Comparison of ENCODE assay signal across 1 cellular context in genomic region chr6:139452176-139452876, GRCh38.
TF ChIP-seq lines count a peak whose summit lies in the region.

No MANE protein-coding gene starts in this region.

TF ChIP-seq in H1, 55 proteins besides CTCF, POLR2A, EP300 and RAD21 (continued from another document):
- TF ChIP-seq, protein P1, sequence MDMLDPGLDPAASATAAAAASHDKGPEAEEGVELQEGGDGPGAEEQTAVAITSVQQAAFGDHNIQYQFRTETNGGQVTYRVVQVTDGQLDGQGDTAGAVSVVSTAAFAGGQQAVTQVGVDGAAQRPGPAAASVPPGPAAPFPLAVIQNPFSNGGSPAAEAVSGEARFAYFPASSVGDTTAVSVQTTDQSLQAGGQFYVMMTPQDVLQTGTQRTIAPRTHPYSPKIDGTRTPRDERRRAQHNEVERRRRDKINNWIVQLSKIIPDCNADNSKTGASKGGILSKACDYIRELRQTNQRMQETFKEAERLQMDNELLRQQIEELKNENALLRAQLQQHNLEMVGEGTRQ (IDR thresholded peaks at IDR 0.05; ENCODE audit: low read length) = no peak
- TF ChIP-seq SRF (IDR thresholded peaks at IDR 0.05; ENCODE audit: low read depth, low read length) (no peak), SIX5 (IDR thresholded peaks at IDR 0.05; ENCODE audit: low read depth, low read length) (no peak), SIRT6 (IDR thresholded peaks at IDR 0.05; ENCODE audit: low read length) (no peak), CBX5 (IDR thresholded peaks at IDR 0.05; ENCODE audit: low read depth, low read length) (no peak), POU5F1 (IDR thresholded peaks at IDR 0.05; ENCODE audit: low read depth, low read length) (no peak), CEBPB (IDR thresholded peaks at IDR 0.05; ENCODE audit: low read depth, low read length) (no peak), RNF2 (IDR thresholded peaks at IDR 0.05; ENCODE audit: borderline replicate concordance, low read depth, low read length, missing control alignments, poor library complexity, severe bottlenecking) (no peak), TAF1 (IDR thresholded peaks at IDR 0.05; ENCODE audit: low read depth, low read length) (no peak), JUND (IDR thresholded peaks at IDR 0.05; ENCODE audit: low read length) (no peak), CREB1 (IDR thresholded peaks at IDR 0.05) (no peak)
- TF ChIP-seq, protein P2, sequence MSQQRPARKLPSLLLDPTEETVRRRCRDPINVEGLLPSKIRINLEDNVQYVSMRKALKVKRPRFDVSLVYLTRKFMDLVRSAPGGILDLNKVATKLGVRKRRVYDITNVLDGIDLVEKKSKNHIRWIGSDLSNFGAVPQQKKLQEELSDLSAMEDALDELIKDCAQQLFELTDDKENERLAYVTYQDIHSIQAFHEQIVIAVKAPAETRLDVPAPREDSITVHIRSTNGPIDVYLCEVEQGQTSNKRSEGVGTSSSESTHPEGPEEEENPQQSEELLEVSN (IDR thresholded peaks at IDR 0.05) = no peak
